1 cellular context compared by ENCODE assay signal in the genomic region with DNA sequence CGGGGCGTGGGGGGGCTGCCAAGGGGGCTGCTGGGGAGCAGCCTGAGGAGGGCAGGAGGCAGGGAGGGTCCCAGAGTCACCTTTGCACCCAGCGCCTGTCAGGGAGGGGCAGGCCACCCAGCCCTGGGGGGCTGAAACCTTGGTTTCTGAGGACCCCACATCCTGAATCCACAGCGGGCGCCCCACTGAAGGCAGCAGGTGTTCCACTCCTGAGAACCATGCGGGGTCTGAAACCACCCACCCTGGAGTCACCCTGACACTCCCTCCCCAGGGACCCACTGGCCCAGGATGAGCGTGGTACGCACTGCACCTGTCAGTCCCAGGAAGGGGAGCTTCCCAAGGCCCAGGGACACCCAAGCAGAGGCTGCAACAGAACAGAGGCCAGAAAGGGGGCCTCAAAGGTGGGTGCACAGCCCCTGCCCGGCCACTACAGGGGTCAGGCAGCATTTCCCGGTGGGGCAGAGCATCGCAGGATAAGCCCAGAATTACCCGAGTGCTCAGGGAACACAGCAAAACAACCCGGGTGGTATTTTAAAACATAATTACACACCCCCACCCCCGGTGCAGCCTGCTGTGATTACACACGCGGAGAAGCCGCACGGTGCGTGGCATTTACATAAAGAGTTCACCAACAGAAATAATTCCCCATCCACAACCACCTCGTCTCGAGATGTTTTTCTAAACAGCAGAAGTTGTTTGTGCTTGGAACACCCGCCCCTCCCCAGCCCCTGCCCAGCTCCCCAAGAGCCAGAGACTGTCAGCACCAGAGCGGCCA.
TF ChIP-seq lines count a peak whose summit lies in the region.

No MANE protein-coding gene starts in this region.

TF ChIP-seq in H1, 55 proteins besides CTCF, POLR2A, EP300 and RAD21:
- TF ChIP-seq SUZ12 (IDR thresholded peaks at IDR 0.05; ENCODE audit: low read length) (no peak), BRCA1 (IDR thresholded peaks at IDR 0.05; ENCODE audit: low read depth, low read length) (no peak), SAP30 (IDR thresholded peaks at IDR 0.05; ENCODE audit: insufficient read depth, insufficient replicate concordance, low read length) (no peak), GABPA (IDR thresholded peaks at IDR 0.05; ENCODE audit: borderline replicate concordance, insufficient read depth, low read length) (no peak), SIN3A (conservative IDR thresholded peaks at IDR 0.05 in 1 of 2, IDR thresholded peaks at IDR 0.05 in 1 of 2; ENCODE audit: low read depth in 1 of 2, low read length in 2 of 2) (no peak), E2F6 (IDR thresholded peaks at IDR 0.05) (no peak), TAF7 (optimal IDR thresholded peaks at IDR 0.05; ENCODE audit: borderline replicate concordance, low read depth, low read length) (no peak), POU5F1 (IDR thresholded peaks at IDR 0.05; ENCODE audit: low read depth, low read length) (no peak), NRF1 (IDR thresholded peaks at IDR 0.05; ENCODE audit: low read depth, low read length) (no peak), ATF3 (IDR thresholded peaks at IDR 0.05; ENCODE audit: insufficient read depth, low read depth, low read length) (no peak), EZH2 (IDR thresholded peaks at IDR 0.05; ENCODE audit: low read depth, low read length, severe bottlenecking) (no peak), KDM1A (IDR thresholded peaks at IDR 0.05; ENCODE audit: borderline replicate concordance, low read length) (no peak), CHD1 (IDR thresholded peaks at IDR 0.05; ENCODE audit: low read depth, low read length) (no peak), KDM4A (IDR thresholded peaks at IDR 0.05; ENCODE audit: low read depth, low read length, severe bottlenecking) (no peak), BACH1 (IDR thresholded peaks at IDR 0.05; ENCODE audit: low read length) (no peak), YY1 (IDR thresholded peaks at IDR 0.05; ENCODE audit: low read depth, low read length) (no peak), CREB1 (IDR thresholded peaks at IDR 0.05) (no peak), NANOG (IDR thresholded peaks at IDR 0.05; ENCODE audit: insufficient read depth, low read depth, low read length, poor library complexity, severe bottlenecking) (no peak)
